ENCODE assay signal across 8 cellular contexts in the genomic region with DNA sequence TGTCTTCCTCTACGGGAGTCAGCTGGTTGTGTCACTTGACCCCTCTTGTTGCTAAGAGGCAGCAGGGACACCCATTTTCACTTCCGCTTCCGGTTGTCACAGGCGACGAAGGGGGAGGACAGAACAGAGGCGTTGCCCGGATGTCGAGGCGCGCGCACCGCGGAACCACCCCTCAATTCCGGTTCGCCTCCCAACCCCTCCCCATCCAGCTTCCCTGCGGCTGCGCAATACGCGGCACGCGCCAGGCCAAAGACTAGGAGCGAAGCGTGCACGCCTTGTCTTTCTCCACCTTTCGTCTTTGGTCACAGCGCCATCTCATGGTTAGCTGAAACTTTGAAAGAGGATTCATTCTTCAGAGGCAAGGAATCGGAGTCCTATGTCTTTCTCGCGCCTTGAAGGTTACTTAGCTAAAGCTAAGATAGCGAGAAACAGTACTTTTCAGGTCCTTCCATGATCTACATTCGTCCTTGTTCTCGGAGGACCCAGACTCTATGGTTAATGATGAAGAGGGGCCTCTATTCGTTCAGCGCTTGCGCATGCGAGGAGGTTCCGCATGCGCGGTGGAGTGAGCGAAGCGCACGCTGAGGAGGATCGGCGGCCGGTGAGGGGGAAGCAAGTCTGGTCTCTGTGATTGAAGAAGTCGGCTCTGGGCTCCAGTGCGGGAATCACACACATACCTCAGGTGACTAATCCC. TPM values are rescaled to one million over a fixed set of nuclear protein-coding genes. Genes with fewer than 3 reads are reported as not detected.
DNase-seq lines count a peak whose midpoint lies in the region; ATAC-seq and TF ChIP-seq lines count a peak whose summit lies in the region.

TSS of gene ATP6V1D (minus strand) at position 30 of the 694 bp plus-strand sequence. CDS start 106 bp downstream, outside the sequence.
TSS of gene EIF2S1 (plus strand) at position 554 of the 694 bp plus-strand sequence. CDS start 4,440 bp downstream, outside the sequence.

- POLR2A ChIA-PET in AG04450 (lab: Yijun Ruan, JAX) = interaction anchor here (0.9 to 1.3 kb wide), 2 partner anchors 27 to 336 kb away, joined by 3 read pairs; partner anchors contain the start of gene RDH11

- H3K9me3 ChIP-seq in AG04450 (ENCODE audit: control insufficient read depth, insufficient read depth, low read length) = peaks cover 2% of the 10 kb centered on the region; the same call in 1 of the 2 replicates

- ATAC-seq in GM18870 (IDR thresholded peaks at IDR 0.05; ENCODE audit: unreplicated experiment) (peak; percentile 86), HG03139 (IDR thresholded peaks at IDR 0.05; ENCODE audit: unreplicated experiment) (peak; percentile 89)

- DNase-seq in AG04450 (ENCODE audit: low read depth, low spot score) = peak; percentile 98
- DNase-seq in NCI-H2227 (lab: John Stamatoyannopoulos, UW; ENCODE audit: unreplicated experiment) = peak; percentile 99
- DNase-seq in cardiac fibroblast (ENCODE audit: low read depth in 2 of 2) = peak; percentile 99 to 100
- DNase-seq in iPS-NIHi7 (ENCODE audit: extremely low spot score) = peak; percentile 98
- peak; percentile 97 for DNase-seq in smooth muscle cell of the brain vasculature (ENCODE audit: low read depth, low spot score)

- peak; percentile 98 for TF ChIP-seq CTCF in AG04450 (IDR thresholded peaks at IDR 0.05; ENCODE audit: low read depth, low read length)
- peak; percentile 97 for TF ChIP-seq CTCF in WI38 (IDR thresholded peaks at IDR 0.05; ENCODE audit: low read depth, low read length)
- TF ChIP-seq CTCF in cardiac fibroblast (IDR thresholded peaks at IDR 0.05; ENCODE audit: low read depth, low read length) = peak; percentile 88

- no peaks in the 10 kb centered on the region for H3K27me3 ChIP-seq in AG04450 (ENCODE audit: control insufficient read depth, insufficient read depth, low read length)

- H3K27ac ChIP-seq in AG04450 (ENCODE audit: low read depth, low read length) = peak within 1 kb of the TSS; percentile 99

- H3K4me3 ChIP-seq in AG04450 (ENCODE audit: low read depth, low read length) (peak within 1 kb of the TSS; percentile 97), WI38 (ENCODE audit: low read depth, low read length) (peak within 1 kb of the TSS; percentile 98), cardiac fibroblast (replicated peaks in 1 of 2; ENCODE audit: low read depth in 2 of 2, low read length in 2 of 2) (peak within 1 kb of the TSS; percentile 91 to 93)

- CTCF ChIA-PET in AG04450 (lab: Charles Lee) = interaction anchor here (0.5 to 2.2 kb wide), 70 partner anchors 9 to 1000 kb away, joined by 3 to 27 read pairs (median 4); partner anchors contain the start of genes PALS1, PIGH and RDH11

RNA-seq across cellular contexts. Expression of gene ATP6V1D, which starts in this region (rescaled TPM):
- polyA plus RNA-seq in AG04450 (2011; rRNA removed) = 86.4 and 107 TPM in 2 replicates
- 36.7 and 56.6 TPM in 2 replicates for polyA minus RNA-seq in AG04450 (2011; rRNA and poly(A)+ RNA removed)

RNA-seq across cellular contexts. Expression of gene EIF2S1, which starts in this region (rescaled TPM):
- 105 and 149 TPM in 2 replicates for polyA plus RNA-seq in AG04450 (2011; rRNA removed)
- polyA minus RNA-seq in AG04450 (2011; rRNA and poly(A)+ RNA removed) = 72.9 and 113 TPM in 2 replicates

Comparison
In these comparisons a context has a peak if more than half of its experiments do, and no peak if none do; other contexts are left out.
1. Peak in every context shown above with its lines: DNase-seq, ATAC-seq, H3K4me3 ChIP-seq and H3K27ac ChIP-seq.